Comparison of ENCODE assay signal across 9 cellular contexts in genomic region chr12:82517027-82517426, GRCh38.
DNase-seq lines count a peak whose midpoint lies in the region; ATAC-seq and TF ChIP-seq lines count a peak whose summit lies in the region.
"Had no signal": no experiment of that assay in that cellular context is flagged by ENCODE, and none has a peak within 500 bp of the region (broad histone marks: within the 10 kb centered on the region; RNA-seq: fewer than 3 reads in every experiment).

No MANE protein-coding gene starts in this region.

- CTCF ChIA-PET in AG04449 (lab: Yijun Ruan, JAX): interaction anchor here (2.4 kb wide), 1 partner anchor 12 kb away, joined by 8 read pairs; no protein-coding TSS in a partner anchor

- H3K9me3 Mint-ChIP-seq in effector memory CD8-positive, alpha-beta T cell: no peaks in the 10 kb centered on the region
- H3K9me3 Mint-ChIP-seq: activated naive CD8-positive, alpha-beta T cell treated with anti-CD3 and anti-CD28 coated beads, Interleukin-2, amount 10 ng/mL, durations not matched to agents 7 days and 5 days had no signal

- H3K4me1 Mint-ChIP-seq in effector memory CD8-positive, alpha-beta T cell (ENCODE audit: low read depth in 2 of 2): no peaks in the 10 kb centered on the region
- H3K4me1 Mint-ChIP-seq: activated naive CD8-positive, alpha-beta T cell treated with anti-CD3 and anti-CD28 coated beads, Interleukin-2, amount 10 ng/mL, durations not matched to agents 7 days and 5 days had no signal

- no peak overlapping the region for H4K8ac ChIP-seq in mesendoderm (ENCODE audit: low read depth, low read length)

- H3K79me2 ChIP-seq in mesendoderm (ENCODE audit: control insufficient read depth, insufficient read depth, low read length): no peaks in the 10 kb centered on the region

- H4K5ac ChIP-seq in mesendoderm (ENCODE audit: low read length): no peak overlapping the region

- H3K9ac ChIP-seq in mesendoderm (ENCODE audit: low read length): no peak overlapping the region

- no peaks in the 10 kb centered on the region for H3K4me1 ChIP-seq in mesendoderm (ENCODE audit: control insufficient read depth, low read depth, low read length)

- H3K4me3 Mint-ChIP-seq in effector memory CD8-positive, alpha-beta T cell: no peak overlapping the region
- H3K4me3 Mint-ChIP-seq: activated naive CD8-positive, alpha-beta T cell treated with anti-CD3 and anti-CD28 coated beads, Interleukin-2, amount 10 ng/mL, durations not matched to agents 7 days and 5 days had no signal

- no peaks in the 10 kb centered on the region for H3K27me3 ChIP-seq in mesendoderm (ENCODE audit: insufficient read depth, low read length, poor library complexity)

- no peak overlapping the region for H3K4me2 ChIP-seq in mesendoderm (ENCODE audit: low read length)

- H3K27me3 Mint-ChIP-seq in effector memory CD8-positive, alpha-beta T cell: no peaks in the 10 kb centered on the region

- H3K27ac Mint-ChIP-seq in effector memory CD8-positive, alpha-beta T cell: no peak overlapping the region
- H3K27ac Mint-ChIP-seq: activated naive CD8-positive, alpha-beta T cell treated with anti-CD3 and anti-CD28 coated beads, Interleukin-2, amount 10 ng/mL, durations not matched to agents 7 days and 5 days had no signal

- H3K36me3 Mint-ChIP-seq in effector memory CD8-positive, alpha-beta T cell (ENCODE audit: insufficient read depth): no peaks in the 10 kb centered on the region
- H3K36me3 Mint-ChIP-seq: activated naive CD8-positive, alpha-beta T cell treated with anti-CD3 and anti-CD28 coated beads, Interleukin-2, amount 10 ng/mL, durations not matched to agents 7 days and 5 days had no signal

- DNase-seq in AG04449 (ENCODE audit: low read depth, low spot score) (no peak), mesendoderm (peak; percentile 57), NCI-H1048 (lab: John Stamatoyannopoulos, UW) (no peak)
- no peak for DNase-seq in activated effector memory CD4-positive, alpha-beta T cell treated with anti-CD3 and anti-CD28 coated beads, Interleukin-2, amount 50 U/mL, for 16 hours
- DNase-seq in effector memory CD8-positive, alpha-beta T cell: no peak
- DNase-seq: activated naive CD8-positive, alpha-beta T cell treated with anti-CD3 and anti-CD28 coated beads, Interleukin-2, amount 10 ng/mL, durations not matched to agents 7 days and 5 days had no signal

- H3K4me3 ChIP-seq in AG04449 (ENCODE audit: low read depth, low read length) (no peak overlapping the region), mesendoderm (ENCODE audit: low read length) (no peak overlapping the region)

- POLR2A ChIA-PET in AG04449 (lab: Yijun Ruan, JAX): no interaction called here

- no peak overlapping the region for H3K27ac ChIP-seq in mesendoderm (ENCODE audit: low read depth, low read length)

- H2AK5ac ChIP-seq in mesendoderm (ENCODE audit: low read length): no peak overlapping the region

- peak; percentile 23 for TF ChIP-seq CTCF in AG04449 (IDR thresholded peaks at IDR 0.05; ENCODE audit: insufficient read depth, low read length, missing control alignments)

- no peak overlapping the region for H3K18ac ChIP-seq in mesendoderm (ENCODE audit: low read length)

- no peak overlapping the region for H2BK120ac ChIP-seq in mesendoderm (ENCODE audit: low read depth, low read length)

- no peaks in the 10 kb centered on the region for H3K36me3 ChIP-seq in mesendoderm (ENCODE audit: control insufficient read depth, insufficient read depth, low read length)

- H2BK15ac ChIP-seq in mesendoderm (replicated peaks; ENCODE audit: low read depth): no peak overlapping the region

- no peak overlapping the region for H3K4ac ChIP-seq in mesendoderm (ENCODE audit: low read depth, low read length)

- no peak overlapping the region for H2BK5ac ChIP-seq in mesendoderm (ENCODE audit: low read length)

- H3K56ac ChIP-seq in mesendoderm (ENCODE audit: low read length): no peak overlapping the region

- H3K23ac ChIP-seq in mesendoderm (ENCODE audit: low read length): no peak overlapping the region

- H3K79me1 ChIP-seq in mesendoderm (ENCODE audit: low read length): no peaks in the 10 kb centered on the region

- peak; percentile 83 for ATAC-seq in GM18909 (IDR thresholded peaks at IDR 0.05; ENCODE audit: poor library complexity, unreplicated experiment)
- peak; percentile 86 for ATAC-seq in HG03103 (IDR thresholded peaks at IDR 0.05; ENCODE audit: low read depth, unreplicated experiment)
- ATAC-seq in SK-N-SH treated with all-trans-retinoic acid at 6 μM for 48 hours: peak; percentile 70
- ATAC-seq in effector memory CD8-positive, alpha-beta T cell (replicated peaks): no peak

TF ChIP-seq in SK-N-SH treated with all-trans-retinoic acid at 6 μM for 48 hours, 23 proteins besides CTCF, POLR2A, EP300 and RAD21:
- TF ChIP-seq RARB (CRISPR knock-in tag; IDR thresholded peaks at IDR 0.05) (no peak), ISL1 (CRISPR knock-in tag; IDR thresholded peaks at IDR 0.05) (no peak), PATZ1 (CRISPR knock-in tag; IDR thresholded peaks at IDR 0.05; ENCODE audit: borderline replicate concordance) (no peak), TOX (CRISPR knock-in tag; IDR thresholded peaks at IDR 0.05; ENCODE audit: borderline replicate concordance) (no peak)
